In the genomic region with DNA sequence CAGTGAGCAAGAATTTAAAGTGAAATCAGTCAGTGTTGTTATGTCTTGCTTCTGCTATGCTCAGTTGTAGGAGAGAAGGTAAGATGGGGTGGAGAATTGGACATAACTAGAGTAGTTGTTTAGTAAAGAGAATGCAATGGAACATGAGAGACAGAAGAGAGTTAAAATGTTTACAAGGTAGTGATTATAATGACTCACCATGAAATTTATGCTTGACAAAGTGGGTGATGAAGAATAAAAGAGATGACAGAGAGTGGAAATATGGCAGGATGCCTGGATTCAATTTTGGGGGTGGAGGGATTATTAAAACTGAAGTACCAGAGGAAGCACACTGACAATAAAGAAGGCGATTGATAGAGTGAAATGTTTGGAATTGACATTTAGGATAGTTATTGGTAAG, we compare ENCODE assay signal across 26 cellular contexts. TPM values are rescaled to one million over a fixed set of nuclear protein-coding genes. Genes with fewer than 3 reads are reported as not detected.
DNase-seq lines count a peak whose midpoint lies in the region; TF ChIP-seq lines count a peak whose summit lies in the region.
"Had no signal": no experiment of that assay in that cellular context is flagged by ENCODE, and none has a peak within 500 bp of the region (broad histone marks: within the 10 kb centered on the region; RNA-seq: fewer than 3 reads in every experiment).

No MANE protein-coding gene starts in this region.

- peak overlapping the region; percentile 74 for H3K27ac ChIP-seq in brain microvascular endothelial cell
- no peak overlapping the region for H3K27ac ChIP-seq in tibial artery
- H3K27ac ChIP-seq: adrenal gland, cardiac muscle cell, epithelial cell of prostate, PC-9, skin epidermis, upper lobe of right lung, WERI-Rb-1 had no signal

- H3K4me3 Mint-ChIP-seq in activated T-helper 2 cell treated with anti-CD3 and anti-CD28 coated beads, Interferon-gamma antibody, Interleukin-2, Interleukin-4, amounts not matched to agents 10 μg/mL and 5 μg/mL and 100 μg/mL, durations not matched to agents 14 hours and 24 hours and 36 hours (ENCODE audit: low read depth): no peak overlapping the region
- H3K4me3 Mint-ChIP-seq: B cell; H9; natural killer cell treated with Interleukin-12 subunit alpha and Interleukin-12 subunit beta and Interleukin-15 and Interleukin-18, amount 100 ng/mL, for 72 hours; stimulated activated naive CD8-positive, alpha-beta T cell treated with anti-CD3 and anti-CD28 coated beads, Interleukin-15, amount 100 ng/mL, for 72 hours had no signal

- no peaks in the 10 kb centered on the region for H3K36me3 ChIP-seq in brain microvascular endothelial cell (replicated peaks)
- H3K36me3 ChIP-seq in tibial artery: no peaks in the 10 kb centered on the region
- H3K36me3 ChIP-seq: adrenal gland, cardiac muscle cell, upper lobe of right lung, WERI-Rb-1 had no signal

- no peaks in the 10 kb centered on the region for H3K9me3 Mint-ChIP-seq in activated T-helper 2 cell treated with anti-CD3 and anti-CD28 coated beads, Interferon-gamma antibody, Interleukin-2, Interleukin-4, amounts not matched to agents 10 μg/mL and 5 μg/mL and 100 μg/mL, durations not matched to agents 14 hours and 24 hours and 36 hours
- H3K9me3 Mint-ChIP-seq: H9; stimulated activated naive CD8-positive, alpha-beta T cell treated with anti-CD3 and anti-CD28 coated beads, Interleukin-15, amount 100 ng/mL, for 72 hours had no signal

- in situ Hi-C loops in brain microvascular endothelial cell (cut with HindIII; ENCODE audit: low pct_ligation_motif_present, low sequenced_read_pairs): no loop called here

- H3K4me3 ChIP-seq in HFF-Myc (replicated peaks; ENCODE audit: low read depth, low read length) (no peak overlapping the region), brain microvascular endothelial cell (ENCODE audit: low read depth, low read length) (no peak overlapping the region), tibial artery (no peak overlapping the region)
- H3K4me3 ChIP-seq: adrenal gland, cardiac muscle cell, PC-9, skin epidermis, upper lobe of right lung had no signal

- no peaks in the 10 kb centered on the region for H3K4me1 ChIP-seq in tibial artery
- H3K4me1 ChIP-seq: adrenal gland, upper lobe of right lung had no signal

- H3K4me1 Mint-ChIP-seq in activated T-helper 2 cell treated with anti-CD3 and anti-CD28 coated beads, Interferon-gamma antibody, Interleukin-2, Interleukin-4, amounts not matched to agents 10 μg/mL and 5 μg/mL and 100 μg/mL, durations not matched to agents 14 hours and 24 hours and 36 hours (ENCODE audit: low read depth): no peaks in the 10 kb centered on the region
- H3K4me1 Mint-ChIP-seq: B cell; stimulated activated naive CD8-positive, alpha-beta T cell treated with anti-CD3 and anti-CD28 coated beads, Interleukin-15, amount 100 ng/mL, for 72 hours had no signal

- H3K27me3 ChIP-seq in brain microvascular endothelial cell (replicated peaks) (no peaks in the 10 kb centered on the region), tibial artery (no peaks in the 10 kb centered on the region)
- H3K27me3 ChIP-seq: adrenal gland, cardiac muscle cell, upper lobe of right lung had no signal

- DNase-seq in DMS153 treated with DMSO at 0.1 percent for 48 hours (lab: John Stamatoyannopoulos, UW; ENCODE audit: unreplicated experiment) (peak; percentile 92), HFF-Myc (ENCODE audit: extremely low read depth, low read depth) (peak; percentile 30), NCI-H2196 (lab: John Stamatoyannopoulos, UW; ENCODE audit: unreplicated experiment) (peak; percentile 26), brain microvascular endothelial cell (no peak), putamen (ENCODE audit: low spot score) (no peak), iPS-NIHi7 (ENCODE audit: extremely low spot score) (no peak), tibial artery (no peak)
- DNase-seq in activated T-helper 2 cell treated with anti-CD3 and anti-CD28 coated beads, Interferon-gamma antibody, Interleukin-2, Interleukin-4, amounts not matched to agents 10 μg/mL and 5 μg/mL and 100 μg/mL, durations not matched to agents 14 hours and 24 hours and 36 hours (ENCODE audit: low spot score): no peak
- DNase-seq: activated gamma-delta T cell treated with Interleukin-2 at 50 U/mL for 16 hours; adrenal gland; dermis blood vessel endothelial cell; H9; KBM-7; NCI-H524 treated with DMSO at 0.1 percent for 48 hours; PC-9; posterior cingulate gyrus; stimulated activated CD4-positive, alpha-beta T cell treated with anti-CD3 and anti-CD28 coated beads, Interleukin-4, amount 100 ng/mL, for 1 hour; stimulated activated naive CD8-positive, alpha-beta T cell treated with anti-CD3 and anti-CD28 coated beads, Interleukin-15, amount 100 ng/mL, for 72 hours; upper lobe of right lung; WERI-Rb-1 had no signal

- intact Hi-C loops in tibial artery (cut with DNase I; ENCODE audit: low total_unique reads): no loop called here
- intact Hi-C loops in activated T-helper 2 cell treated with anti-CD3 and anti-CD28 coated beads, Interferon-gamma antibody, Interleukin-2, Interleukin-4, amounts not matched to agents 10 μg/mL and 5 μg/mL and 100 μg/mL, durations not matched to agents 14 hours and 24 hours and 36 hours (cut with micrococcal nuclease): no loop called here

- no peak overlapping the region for H3K27ac Mint-ChIP-seq in activated T-helper 2 cell treated with anti-CD3 and anti-CD28 coated beads, Interferon-gamma antibody, Interleukin-2, Interleukin-4, amounts not matched to agents 10 μg/mL and 5 μg/mL and 100 μg/mL, durations not matched to agents 14 hours and 24 hours and 36 hours
- H3K27ac Mint-ChIP-seq: B cell; H9; natural killer cell treated with Interleukin-12 subunit alpha and Interleukin-12 subunit beta and Interleukin-15 and Interleukin-18, amount 100 ng/mL, for 72 hours; stimulated activated naive CD8-positive, alpha-beta T cell treated with anti-CD3 and anti-CD28 coated beads, Interleukin-15, amount 100 ng/mL, for 72 hours had no signal

- H3K9me3 ChIP-seq in tibial artery: no peaks in the 10 kb centered on the region
- H3K9me3 ChIP-seq: adrenal gland, upper lobe of right lung had no signal

- TF ChIP-seq CTCF in HFF-Myc (IDR thresholded peaks at IDR 0.05; ENCODE audit: low read depth, low read length, missing control alignments) (no peak), brain microvascular endothelial cell (IDR thresholded peaks at IDR 0.05; ENCODE audit: low read depth, low read length, missing control alignments) (no peak), tibial artery (IDR thresholded peaks at IDR 0.05) (no peak)

- no peaks in the 10 kb centered on the region for H3K27me3 Mint-ChIP-seq in activated T-helper 2 cell treated with anti-CD3 and anti-CD28 coated beads, Interferon-gamma antibody, Interleukin-2, Interleukin-4, amounts not matched to agents 10 μg/mL and 5 μg/mL and 100 μg/mL, durations not matched to agents 14 hours and 24 hours and 36 hours (ENCODE audit: low read depth)
- H3K27me3 Mint-ChIP-seq: B cell; natural killer cell treated with Interleukin-12 subunit alpha and Interleukin-12 subunit beta and Interleukin-15 and Interleukin-18, amount 100 ng/mL, for 72 hours; stimulated activated naive CD8-positive, alpha-beta T cell treated with anti-CD3 and anti-CD28 coated beads, Interleukin-15, amount 100 ng/mL, for 72 hours had no signal

- no peaks in the 10 kb centered on the region for H3K36me3 Mint-ChIP-seq in activated T-helper 2 cell treated with anti-CD3 and anti-CD28 coated beads, Interferon-gamma antibody, Interleukin-2, Interleukin-4, amounts not matched to agents 10 μg/mL and 5 μg/mL and 100 μg/mL, durations not matched to agents 14 hours and 24 hours and 36 hours (ENCODE audit: low read depth)
- H3K36me3 Mint-ChIP-seq: natural killer cell treated with Interleukin-12 subunit alpha and Interleukin-12 subunit beta and Interleukin-15 and Interleukin-18, amount 100 ng/mL, for 72 hours had no signal

RNA-seq across cellular contexts. Expression of a gene that starts 10.6 kb away (rescaled TPM):
- 0.07 TPM in 1 of 2 replicates, not detected in the other for total RNA-seq in activated T-helper 2 cell treated with anti-CD3 and anti-CD28 coated beads, Interferon-gamma antibody, Interleukin-2, Interleukin-4, amounts not matched to agents 10 μg/mL and 5 μg/mL and 100 μg/mL, durations not matched to agents 14 hours and 24 hours and 36 hours
- total RNA-seq: cardiac muscle cell; T-helper 2 cell treated with Interferon-gamma antibody and Interleukin-4, amounts not matched to agents 100 ng/mL and 5 ng/mL, for 36 hours had no signal

Comparison
In these comparisons a context has a peak if more than half of its experiments do, and no peak if none do; other contexts are left out.
1. DNase-seq: peak in DMS153 treated with DMSO at 0.1 percent for 48 hours (single experiment), HFF-Myc (single experiment) and NCI-H2196 (single experiment); none in brain microvascular endothelial cell (single experiment), putamen (single experiment), iPS-NIHi7 (single experiment), tibial artery (0 of 2) and activated T-helper 2 cell treated with anti-CD3 and anti-CD28 coated beads, Interferon-gamma antibody, Interleukin-2, Interleukin-4, amounts not matched to agents 10 μg/mL and 5 μg/mL and 100 μg/mL, durations not matched to agents 14 hours and 24 hours and 36 hours (single experiment).